ENCODE assay signal across 7 cellular contexts in the genomic region with DNA sequence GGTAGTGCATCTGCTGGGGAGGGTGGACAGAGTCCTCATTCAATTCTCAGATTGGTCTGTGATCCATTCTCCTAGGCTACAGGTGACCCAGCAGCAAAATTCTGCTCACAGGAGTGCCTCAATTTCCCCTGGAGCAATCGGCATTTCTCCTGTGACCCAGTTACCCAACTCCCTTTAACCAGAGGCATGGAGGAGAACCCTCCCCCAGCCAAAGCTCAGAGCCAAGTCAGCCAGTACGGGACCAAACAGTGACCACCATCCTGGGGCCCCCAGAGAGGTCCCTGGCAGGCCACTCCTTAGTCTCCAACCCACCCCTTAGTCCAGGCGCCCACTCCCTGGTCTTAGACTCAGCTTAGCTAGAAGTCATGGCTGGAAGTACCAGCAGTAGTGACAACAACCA.
"Had no signal": no experiment of that assay in that cellular context is flagged by ENCODE, and none has a peak within 500 bp of the region (broad histone marks: within the 10 kb centered on the region; RNA-seq: fewer than 3 reads in every experiment).

No MANE protein-coding gene starts in this region.

- H3K4me3 ChIP-seq: GM23248, HAP-1, K562 had no signal

- ATAC-seq: HCT116, K562 had no signal

- H3K9me3 ChIP-seq: HAP-1 had no signal

- H3K4me1 ChIP-seq: HAP-1 had no signal

- H3K27ac ChIP-seq: GM23248 had no signal

- H3K36me3 ChIP-seq: HAP-1 had no signal

- DNase-seq: GM23248, GOT3, H7, IMR-90 had no signal
